In genomic region chr3:6994081-6994668, GRCh38 we compare ENCODE assay signal across 13 cellular contexts.
A peak's percentile ranks its signal among the peaks of the same experiment; 100 is the strongest.
DNase-seq lines count a peak whose midpoint lies in the region; ATAC-seq, FAIRE-seq and TF ChIP-seq lines count a peak whose summit lies in the region.
"Had no signal": no experiment of that assay in that cellular context is flagged by ENCODE, and none has a peak within 500 bp of the region (broad histone marks: within the 10 kb centered on the region; RNA-seq: fewer than 3 reads in every experiment).

No MANE protein-coding gene starts in this region.

- ATAC-seq in heart left ventricle, result no peak

- H3K9me3 ChIP-seq in left ventricle myocardium inferior (replicated peaks) (peaks cover 8% of the 10 kb centered on the region), heart left ventricle (peaks cover 0 to 9% (median 0%) of the 10 kb centered on the region in 12 donors), PC-9 (ENCODE audit: insufficient read depth, low read depth) (no peaks in the 10 kb centered on the region)

- 66 to 73% (median 69%) methylated on average over 3 of the region's 3 CpGs for WGBS in heart left ventricle, 4 donors

- DNase-seq in left ventricle myocardium inferior, result no peak
- DNase-seq in heart left ventricle, result no peak
- no peak for DNase-seq in PC-9
- peak; percentile 9 for DNase-seq in fibroblast of pulmonary artery (ENCODE audit: low read depth)
- peak; percentile 7 for DNase-seq in urothelium cell line (ENCODE audit: low spot score)
- no peak for DNase-seq in NCI-H1930 (lab: John Stamatoyannopoulos, UW)
- DNase-seq in AG20443 (ENCODE audit: low spot score), result no peak
- no peak for DNase-seq in EL
- DNase-seq: activated CD4-positive, alpha-beta T cell treated with anti-CD3 and anti-CD28 coated beads for 48 hours; activated naive CD4-positive, alpha-beta T cell; hypothalamus; stimulated activated CD8-positive, alpha-beta memory T cell treated with anti-CD3 and anti-CD28 coated beads, Interleukin-4, amount 100 ng/mL, for 48 hours had no signal

- FAIRE-seq in urothelium cell line (lab: Jason Lieb, UNC), result no peak
- FAIRE-seq: GM19239 had no signal

- H3K36me3 ChIP-seq in left ventricle myocardium inferior (no peaks in the 10 kb centered on the region), heart left ventricle (no peaks in the 10 kb centered on the region), PC-9 (ENCODE audit: low read depth) (no peaks in the 10 kb centered on the region)

- H3F3A ChIP-seq in PC-9 (ENCODE audit: insufficient read depth, low read depth), result no peaks in the 10 kb centered on the region

- no peak overlapping the region for H3K4me2 ChIP-seq in PC-9

- H3K4me3 ChIP-seq in left ventricle myocardium inferior (no peak overlapping the region), heart left ventricle (no peak overlapping the region), PC-9 (no peak overlapping the region), fibroblast of pulmonary artery (replicated peaks; ENCODE audit: low read depth, low read length) (no peak overlapping the region)

- TF ChIP-seq CTCF in left ventricle myocardium inferior (IDR thresholded peaks at IDR 0.05; ENCODE audit: borderline replicate concordance) (peak; percentile 26), heart left ventricle (IDR thresholded peaks at IDR 0.05) (peak in 5 of 12 donors; percentile 9 to 31 (median 21)), PC-9 (conservative IDR thresholded peaks at IDR 0.05) (peak; percentile 49; the same call in 1 of the 2 replicates), fibroblast of pulmonary artery (IDR thresholded peaks at IDR 0.05; ENCODE audit: low read length, missing control alignments) (no peak)

- BruUV-seq in PC-9 (replicated peaks; lab: Mats Ljungman, UMichigan), result no TSS peak

- H3K27ac ChIP-seq in left ventricle myocardium inferior (replicated peaks) (no peak overlapping the region), heart left ventricle (no peak overlapping the region), PC-9 (no peak overlapping the region)

- H2AFZ ChIP-seq in PC-9, result no peak overlapping the region

- H3K4me1 ChIP-seq in left ventricle myocardium inferior, result no peaks in the 10 kb centered on the region
- H3K4me1 ChIP-seq in heart left ventricle, result no peaks in the 10 kb centered on the region
- no peaks in the 10 kb centered on the region for H3K4me1 ChIP-seq in PC-9 (replicated peaks; ENCODE audit: insufficient read depth)

- H3K27me3 ChIP-seq in left ventricle myocardium inferior (ENCODE audit: low read depth), result peaks cover 10% of the 10 kb centered on the region
- no peaks in the 10 kb centered on the region for H3K27me3 ChIP-seq in heart left ventricle
- H3K27me3 ChIP-seq in PC-9 (ENCODE audit: insufficient read depth, low read depth), result no peaks in the 10 kb centered on the region

- H4K20me1 ChIP-seq in PC-9 (ENCODE audit: insufficient read depth), result no peaks in the 10 kb centered on the region

- no peaks in the 10 kb centered on the region for H3K9me2 ChIP-seq in PC-9 (ENCODE audit: insufficient read depth)

- CTCF ChIA-PET in PC-9 (lab: Charles Lee), result no interaction called here

- POLR2A ChIA-PET in PC-9 (lab: Charles Lee; ENCODE audit: unreplicated experiment), result interaction anchor here (0.6 kb wide), 1 partner anchor 10 kb away, joined by 8 read pairs; no protein-coding TSS in a partner anchor

- H3K79me2 ChIP-seq in PC-9 (ENCODE audit: low read depth), result no peaks in the 10 kb centered on the region

- intact Hi-C loops in left ventricle myocardium inferior (cut with micrococcal nuclease) (no loop called here), heart left ventricle (cut with DNase I) (no loop called here), PC-9 (cut with micrococcal nuclease; ENCODE audit: unreplicated experiment) (no loop called here)

- no peak for TF ChIP-seq POLR2A in heart left ventricle (IDR thresholded peaks at IDR 0.05)

Comparison
In these comparisons a context has a peak if more than half of its experiments do, and no peak if none do; other contexts are left out.
1. DNase-seq: peak in fibroblast of pulmonary artery (single experiment) and urothelium cell line (single experiment); none in left ventricle myocardium inferior (single experiment), heart left ventricle (0 of 5), PC-9 (0 of 2), NCI-H1930 (0 of 2), AG20443 (single experiment) and EL (single experiment).